1 cellular context compared by ENCODE assay signal in the genomic region with DNA sequence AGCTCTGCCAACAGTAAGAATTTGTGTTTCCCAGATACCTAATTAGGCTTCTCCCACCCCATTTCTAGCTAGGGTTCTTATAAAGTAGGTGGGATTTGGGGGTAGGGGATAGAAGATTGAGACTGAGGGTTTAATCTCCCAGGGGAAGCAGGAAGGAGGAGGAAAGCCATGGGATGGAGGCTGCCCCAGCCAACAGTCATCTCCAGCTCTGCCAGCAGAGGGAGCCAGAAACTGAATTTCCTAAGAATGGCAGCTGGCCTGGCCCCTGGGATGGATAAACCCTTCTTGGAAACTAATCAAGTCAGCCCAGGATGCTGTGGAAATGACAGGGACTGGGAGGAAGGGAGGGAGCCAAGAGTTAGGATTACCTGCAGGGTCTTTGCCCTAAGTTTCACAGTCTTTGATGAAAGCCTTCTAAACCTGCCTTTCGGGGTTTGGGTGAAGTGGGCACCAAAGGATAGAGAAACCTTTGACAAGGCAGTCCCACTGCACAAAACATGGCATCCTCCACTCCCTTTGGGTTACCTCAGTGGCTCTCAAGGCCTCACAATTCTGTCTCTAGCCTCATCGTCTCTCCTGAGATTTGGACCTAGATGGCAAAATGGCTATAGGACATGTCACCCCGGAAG.
TF ChIP-seq lines count a peak whose summit lies in the region.

No MANE protein-coding gene starts in this region.

TF ChIP-seq in GM23338, 12 proteins besides CTCF, POLR2A, EP300 and RAD21 (continued from another document):
- TF ChIP-seq, protein P1, sequence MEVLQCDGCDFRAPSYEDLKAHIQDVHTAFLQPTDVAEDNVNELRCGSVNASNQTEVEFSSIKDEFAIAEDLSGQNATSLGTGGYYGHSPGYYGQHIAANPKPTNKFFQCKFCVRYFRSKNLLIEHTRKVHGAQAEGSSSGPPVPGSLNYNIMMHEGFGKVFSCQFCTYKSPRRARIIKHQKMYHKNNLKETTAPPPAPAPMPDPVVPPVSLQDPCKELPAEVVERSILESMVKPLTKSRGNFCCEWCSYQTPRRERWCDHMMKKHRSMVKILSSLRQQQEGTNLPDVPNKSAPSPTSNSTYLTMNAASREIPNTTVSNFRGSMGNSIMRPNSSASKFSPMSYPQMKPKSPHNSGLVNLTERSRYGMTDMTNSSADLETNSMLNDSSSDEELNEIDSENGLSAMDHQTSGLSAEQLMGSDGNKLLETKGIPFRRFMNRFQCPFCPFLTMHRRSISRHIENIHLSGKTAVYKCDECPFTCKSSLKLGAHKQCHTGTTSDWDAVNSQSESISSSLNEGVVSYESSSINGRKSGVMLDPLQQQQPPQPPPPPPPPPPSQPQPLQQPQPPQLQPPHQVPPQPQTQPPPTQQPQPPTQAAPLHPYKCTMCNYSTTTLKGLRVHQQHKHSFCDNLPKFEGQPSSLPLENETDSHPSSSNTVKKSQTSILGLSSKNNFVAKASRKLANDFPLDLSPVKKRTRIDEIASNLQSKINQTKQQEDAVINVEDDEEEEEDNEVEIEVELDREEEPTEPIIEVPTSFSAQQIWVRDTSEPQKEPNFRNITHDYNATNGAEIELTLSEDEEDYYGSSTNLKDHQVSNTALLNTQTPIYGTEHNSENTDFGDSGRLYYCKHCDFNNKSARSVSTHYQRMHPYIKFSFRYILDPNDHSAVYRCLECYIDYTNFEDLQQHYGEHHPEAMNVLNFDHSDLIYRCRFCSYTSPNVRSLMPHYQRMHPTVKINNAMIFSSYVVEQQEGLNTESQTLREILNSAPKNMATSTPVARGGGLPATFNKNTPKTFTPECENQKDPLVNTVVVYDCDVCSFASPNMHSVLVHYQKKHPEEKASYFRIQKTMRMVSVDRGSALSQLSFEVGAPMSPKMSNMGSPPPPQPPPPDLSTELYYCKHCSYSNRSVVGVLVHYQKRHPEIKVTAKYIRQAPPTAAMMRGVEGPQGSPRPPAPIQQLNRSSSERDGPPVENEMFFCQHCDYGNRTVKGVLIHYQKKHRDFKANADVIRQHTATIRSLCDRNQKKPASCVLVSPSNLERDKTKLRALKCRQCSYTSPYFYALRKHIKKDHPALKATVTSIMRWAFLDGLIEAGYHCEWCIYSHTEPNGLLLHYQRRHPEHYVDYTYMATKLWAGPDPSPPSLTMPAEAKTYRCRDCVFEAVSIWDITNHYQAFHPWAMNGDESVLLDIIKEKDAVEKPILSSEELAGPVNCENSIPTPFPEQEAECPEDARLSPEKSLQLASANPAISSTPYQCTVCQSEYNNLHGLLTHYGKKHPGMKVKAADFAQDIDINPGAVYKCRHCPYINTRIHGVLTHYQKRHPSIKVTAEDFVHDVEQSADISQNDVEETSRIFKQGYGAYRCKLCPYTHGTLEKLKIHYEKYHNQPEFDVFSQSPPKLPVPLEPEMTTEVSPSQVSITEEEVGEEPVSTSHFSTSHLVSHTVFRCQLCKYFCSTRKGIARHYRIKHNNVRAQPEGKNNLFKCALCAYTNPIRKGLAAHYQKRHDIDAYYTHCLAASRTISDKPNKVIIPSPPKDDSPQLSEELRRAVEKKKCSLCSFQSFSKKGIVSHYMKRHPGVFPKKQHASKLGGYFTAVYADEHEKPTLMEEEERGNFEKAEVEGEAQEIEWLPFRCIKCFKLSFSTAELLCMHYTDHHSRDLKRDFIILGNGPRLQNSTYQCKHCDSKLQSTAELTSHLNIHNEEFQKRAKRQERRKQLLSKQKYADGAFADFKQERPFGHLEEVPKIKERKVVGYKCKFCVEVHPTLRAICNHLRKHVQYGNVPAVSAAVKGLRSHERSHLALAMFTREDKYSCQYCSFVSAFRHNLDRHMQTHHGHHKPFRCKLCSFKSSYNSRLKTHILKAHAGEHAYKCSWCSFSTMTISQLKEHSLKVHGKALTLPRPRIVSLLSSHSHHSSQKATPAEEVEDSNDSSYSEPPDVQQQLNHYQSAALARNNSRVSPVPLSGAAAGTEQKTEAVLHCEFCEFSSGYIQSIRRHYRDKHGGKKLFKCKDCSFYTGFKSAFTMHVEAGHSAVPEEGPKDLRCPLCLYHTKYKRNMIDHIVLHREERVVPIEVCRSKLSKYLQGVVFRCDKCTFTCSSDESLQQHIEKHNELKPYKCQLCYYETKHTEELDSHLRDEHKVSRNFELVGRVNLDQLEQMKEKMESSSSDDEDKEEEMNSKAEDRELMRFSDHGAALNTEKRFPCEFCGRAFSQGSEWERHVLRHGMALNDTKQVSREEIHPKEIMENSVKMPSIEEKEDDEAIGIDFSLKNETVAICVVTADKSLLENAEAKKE (CRISPR knock-in tag; IDR thresholded peaks at IDR 0.05) = no peak
- TF ChIP-seq POLR2AphosphoS5 (IDR thresholded peaks at IDR 0.05; ENCODE audit: low read depth) = no peak
- TF ChIP-seq JUNB (IDR thresholded peaks at IDR 0.05; ENCODE audit: unreplicated experiment) = no peak
- no peak for TF ChIP-seq NANOG (IDR thresholded peaks at IDR 0.05; ENCODE audit: borderline replicate concordance)
- no peak for TF ChIP-seq ZNF114 (CRISPR knock-in tag; IDR thresholded peaks at IDR 0.05)
